ENCODE assay signal across 10 cellular contexts in the genomic region with DNA sequence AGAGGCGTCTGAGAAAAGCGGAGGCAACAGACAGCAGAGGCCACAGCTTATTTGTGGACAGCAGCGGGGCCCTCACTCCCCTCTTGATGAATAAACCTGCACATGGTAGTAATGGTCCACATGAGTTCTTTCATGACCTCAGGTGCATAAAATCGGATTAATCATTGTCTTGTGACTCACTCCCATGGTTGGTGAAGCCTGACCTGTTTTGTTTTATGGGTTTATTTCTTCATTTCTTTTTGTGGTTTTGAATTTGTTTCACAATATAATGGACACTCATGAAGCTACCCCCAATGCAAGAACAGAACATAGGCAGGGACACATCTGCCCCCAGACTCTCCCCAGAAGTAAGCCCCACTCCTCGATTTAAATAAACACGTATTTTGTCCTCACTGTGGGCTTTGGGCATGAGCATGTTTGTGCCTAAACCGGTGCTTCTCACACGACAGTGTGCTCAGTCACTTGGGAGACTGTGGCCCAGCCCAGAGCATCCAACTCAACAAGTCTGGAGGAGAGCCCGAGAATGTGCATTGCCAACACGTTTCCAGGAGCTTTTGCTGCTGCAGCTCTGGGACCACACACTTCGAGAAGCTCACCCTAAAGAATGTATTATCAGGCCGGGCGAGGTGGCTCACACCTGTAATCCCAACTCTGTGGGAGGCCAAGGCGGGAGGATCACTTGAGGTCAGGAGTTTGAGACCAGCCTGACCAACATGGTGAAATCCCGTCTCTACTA.
DNase-seq lines count a peak whose midpoint lies in the region; ATAC-seq and TF ChIP-seq lines count a peak whose summit lies in the region.
"Had no signal": no experiment of that assay in that cellular context is flagged by ENCODE, and none has a peak within 500 bp of the region (broad histone marks: within the 10 kb centered on the region; RNA-seq: fewer than 3 reads in every experiment).

No MANE protein-coding gene starts in this region.

- BruUV-seq in MCF 10A (replicated peaks; lab: Mats Ljungman, UMichigan), result no TSS peak

- POLR2A ChIA-PET in MCF 10A (lab: Yijun Ruan, JAX), result interaction anchor here (0.6 to 2.8 kb wide), 21 partner anchors 8 to 1145 kb away, joined by 3 to 16 read pairs (median 3); partner anchors contain the start of gene DDX55
- POLR2A ChIA-PET in naive thymus-derived CD4-positive, alpha-beta T cell (lab: Charles Lee), result no interaction called here

- H3K9me3 ChIP-seq in naive thymus-derived CD4-positive, alpha-beta T cell (ENCODE audit: control insufficient read depth in 2 of 3, low read length in 3 of 3), result no peaks in the 10 kb centered on the region

- intact Hi-C loops in MCF 10A (cut with micrococcal nuclease), result loop anchor here (2.0 to 5.0 kb wide), 4 partner anchors 65 to 235 kb away; partner anchors contain the start of gene NCOR2
- intact Hi-C loops in naive thymus-derived CD4-positive, alpha-beta T cell (cut with micrococcal nuclease), result no loop called here

- H3K27me3 Mint-ChIP-seq in MCF 10A (ENCODE audit: insufficient read depth, unreplicated experiment), result no peaks in the 10 kb centered on the region
- H3K27me3 Mint-ChIP-seq in naive thymus-derived CD4-positive, alpha-beta T cell, result peaks cover 5 to 17% (median 7%) of the 10 kb centered on the region in 5 donors

- H3K4me3 Mint-ChIP-seq in MCF 10A (ENCODE audit: unreplicated experiment), result no peak overlapping the region
- no peak overlapping the region for H3K4me3 Mint-ChIP-seq in naive thymus-derived CD4-positive, alpha-beta T cell
- H3K4me3 Mint-ChIP-seq: activated CD8-positive, alpha-beta memory T cell treated with anti-CD3 and anti-CD28 coated beads, Interleukin-2, amount 10 ng/mL, durations not matched to agents 7 days and 5 days had no signal

- H3K4me1 Mint-ChIP-seq in MCF 10A (ENCODE audit: insufficient read depth, unreplicated experiment), result peaks cover 34% of the 10 kb centered on the region
- peaks cover 7 to 14% (median 11%) of the 10 kb centered on the region in 7 donors for H3K4me1 Mint-ChIP-seq in naive thymus-derived CD4-positive, alpha-beta T cell

- DNase-seq in DMS53 treated with DMSO at 0.1 percent for 48 hours (lab: John Stamatoyannopoulos, UW; ENCODE audit: unreplicated experiment) (peak; percentile 13), HK-2 (ENCODE audit: unreplicated experiment) (peak; percentile 73), MCF 10A (ENCODE audit: unreplicated experiment) (peak; percentile 97), cerebellar cortex (ENCODE audit: low spot score) (no peak), germinal center (ENCODE audit: low spot score) (no peak), hippocampal formation (lab: John Stamatoyannopoulos, UW) (no peak)
- no peak for DNase-seq in naive thymus-derived CD4-positive, alpha-beta T cell
- DNase-seq: activated CD8-positive, alpha-beta memory T cell treated with anti-CD3 and anti-CD28 coated beads, Interleukin-2, amount 10 ng/mL, durations not matched to agents 7 days and 5 days; NCI-H1105 had no signal

- peak; percentile 64 for ATAC-seq in naive thymus-derived CD4-positive, alpha-beta T cell
- ATAC-seq in GM18870 (IDR thresholded peaks at IDR 0.05; ENCODE audit: unreplicated experiment), result no peak
- ATAC-seq: activated CD8-positive, alpha-beta memory T cell treated with anti-CD3 and anti-CD28 coated beads, Interleukin-2, amount 10 ng/mL, durations not matched to agents 7 days and 5 days had no signal

- H3K27ac ChIP-seq in naive thymus-derived CD4-positive, alpha-beta T cell (ENCODE audit: low read depth, low read length), result no peak overlapping the region

- H3K36me3 Mint-ChIP-seq in MCF 10A (ENCODE audit: insufficient read depth, unreplicated experiment), result no peaks in the 10 kb centered on the region
- H3K36me3 Mint-ChIP-seq in naive thymus-derived CD4-positive, alpha-beta T cell, result no peaks in the 10 kb centered on the region
- H3K36me3 Mint-ChIP-seq: activated CD8-positive, alpha-beta memory T cell treated with anti-CD3 and anti-CD28 coated beads, Interleukin-2, amount 10 ng/mL, durations not matched to agents 7 days and 5 days had no signal

- H3K9me3 Mint-ChIP-seq in MCF 10A (ENCODE audit: unreplicated experiment), result no peaks in the 10 kb centered on the region
- no peaks in the 10 kb centered on the region for H3K9me3 Mint-ChIP-seq in naive thymus-derived CD4-positive, alpha-beta T cell

- no peak overlapping the region for H3K4me3 ChIP-seq in naive thymus-derived CD4-positive, alpha-beta T cell (ENCODE audit: low read length)

- no peak for TF ChIP-seq CTCF in MCF 10A (IDR thresholded peaks at IDR 0.05; ENCODE audit: unreplicated experiment)

- no peaks in the 10 kb centered on the region for H3K27me3 ChIP-seq in naive thymus-derived CD4-positive, alpha-beta T cell (ENCODE audit: control insufficient read depth in 2 of 2, insufficient read depth in 2 of 2, low read length in 2 of 2)

- CTCF ChIA-PET in MCF 10A (lab: Yijun Ruan, JAX), result interaction anchor here (0.6 to 1.4 kb wide), 5 partner anchors 8 to 229 kb away, joined by 3 to 9 read pairs (median 3); no protein-coding TSS in a partner anchor
- CTCF ChIA-PET in naive thymus-derived CD4-positive, alpha-beta T cell (lab: Charles Lee), result no interaction called here

- no peaks in the 10 kb centered on the region for H3K36me3 ChIP-seq in naive thymus-derived CD4-positive, alpha-beta T cell (ENCODE audit: control insufficient read depth in 2 of 3, insufficient read depth in 3 of 3, low read length in 3 of 3)

- H3K4me1 ChIP-seq in naive thymus-derived CD4-positive, alpha-beta T cell (ENCODE audit: control insufficient read depth in 2 of 2, insufficient read depth in 2 of 2, low read length in 2 of 2), result peaks cover 0 to 5% of the 10 kb centered on the region in 2 donors

- H3K27ac Mint-ChIP-seq in MCF 10A (ENCODE audit: low read depth, unreplicated experiment), result peak overlapping the region; percentile 22
- no peak overlapping the region for H3K27ac Mint-ChIP-seq in naive thymus-derived CD4-positive, alpha-beta T cell
- H3K27ac Mint-ChIP-seq: activated CD8-positive, alpha-beta memory T cell treated with anti-CD3 and anti-CD28 coated beads, Interleukin-2, amount 10 ng/mL, durations not matched to agents 7 days and 5 days had no signal

Comparison
In these comparisons a context has a peak if more than half of its experiments do, and no peak if none do; other contexts are left out.
1. DNase-seq: peak in DMS53 treated with DMSO at 0.1 percent for 48 hours (single experiment), HK-2 (single experiment) and MCF 10A (single experiment); none in naive thymus-derived CD4-positive, alpha-beta T cell (0 of 9), cerebellar cortex (single experiment), germinal center (single experiment) and hippocampal formation (0 of 2).